ENCODE assay signal across 29 cellular contexts in the genomic region with DNA sequence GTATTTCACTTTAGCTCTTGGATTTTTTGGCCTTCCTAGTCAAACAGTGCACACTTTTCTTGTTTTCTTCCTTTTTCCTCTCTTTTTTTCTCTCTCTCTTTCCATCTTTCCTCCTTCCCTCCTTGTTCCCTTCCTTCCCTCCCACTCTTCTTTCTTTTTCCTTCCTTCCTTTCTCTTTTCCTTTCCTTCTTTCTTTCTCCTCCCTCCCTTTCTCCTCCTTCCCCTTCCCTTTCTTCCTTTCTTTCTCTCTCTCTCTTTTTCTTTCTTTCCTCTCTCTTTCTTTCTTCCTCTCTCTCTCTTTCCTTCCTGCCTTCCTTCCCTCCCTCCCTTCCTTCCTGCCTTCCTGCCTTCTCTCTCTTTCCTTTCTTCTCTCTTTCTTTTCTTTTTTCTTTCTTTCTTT.
"Had no signal": no experiment of that assay in that cellular context is flagged by ENCODE, and none has a peak within 500 bp of the region (broad histone marks: within the 10 kb centered on the region; RNA-seq: fewer than 3 reads in every experiment).

No MANE protein-coding gene starts in this region.

- DNase-seq: natural killer cell; occipital lobe; ovary; posterior cingulate gyrus; psoas muscle; right cardiac atrium; right lobe of liver; sigmoid colon; small intestine; stimulated activated CD4-positive, alpha-beta T cell treated with anti-CD3 and anti-CD28 coated beads, Interleukin-15, amount 100 ng/mL, for 24 hours; stimulated activated CD4-positive, alpha-beta T cell treated with anti-CD3 and anti-CD28 coated beads, Interleukin-2, amount 100 ng/mL, for 24 hours; stimulated activated CD4-positive, alpha-beta T cell treated with anti-CD3 and anti-CD28 coated beads, Interleukin-2, amount 100 ng/mL, for 48 hours; stimulated activated CD4-positive, alpha-beta T cell treated with anti-CD3 and anti-CD28 coated beads, Interleukin-4, amount 100 ng/mL, for 24 hours; stimulated activated naive B cell treated with anti-CD40 and anti-IgM and Interleukin-4, amounts not matched to agents 10 μg/mL and 1 μg/mL and 100 μg/mL, for 72 hours; stimulated activated naive CD4-positive, alpha-beta T cell treated with Interleukin-2 at 50 U/mL for 16 hours; stomach; thyroid gland; trophoblast cell; upper lobe of left lung had no signal

- H3K9me3 ChIP-seq: ovary, psoas muscle, right lobe of liver, sigmoid colon, stomach, thoracic aorta, thyroid gland, tibial nerve, upper lobe of left lung, vagina had no signal

- H3K9ac ChIP-seq: neural progenitor cell, parathyroid adenoma had no signal

- H2AFZ ChIP-seq: neural progenitor cell, parathyroid adenoma had no signal

- ATAC-seq: natural killer cell; psoas muscle; right cardiac atrium; right lobe of liver; stimulated activated effector memory CD8-positive, alpha-beta T cell treated with anti-CD3 and anti-CD28 coated beads, Interleukin-12 subunit alpha, Interleukin-12 subunit beta, amount 100 ng/mL, for 72 hours; stimulated activated naive B cell treated with anti-CD40 and anti-IgM and Interleukin-4, amounts not matched to agents 10 μg/mL and 1 μg/mL and 100 μg/mL, for 72 hours had no signal

- H3K36me3 ChIP-seq: neural progenitor cell, ovary, right lobe of liver, sigmoid colon, stomach, thoracic aorta, thyroid gland, tibial nerve, upper lobe of left lung, vagina had no signal

- H3K4me3 ChIP-seq: neural progenitor cell, ovary, psoas muscle, right lobe of liver, sigmoid colon, stomach, thoracic aorta, thyroid gland, tibial nerve, upper lobe of left lung, vagina had no signal

- H3K4me2 ChIP-seq: neural progenitor cell had no signal

- H3K4me3 Mint-ChIP-seq: natural killer cell; nephron; neural progenitor cell; stimulated activated effector memory CD8-positive, alpha-beta T cell treated with anti-CD3 and anti-CD28 coated beads, Interleukin-12 subunit alpha, Interleukin-12 subunit beta, amount 100 ng/mL, for 72 hours; stimulated activated naive B cell treated with anti-CD40 and anti-IgM and Interleukin-4, amounts not matched to agents 10 μg/mL and 1 μg/mL and 100 μg/mL, for 72 hours; stimulated activated naive CD8-positive, alpha-beta T cell treated with anti-CD3 and anti-CD28 coated beads, Interleukin-15, Interleukin-2, amounts not matched to agents 100 ng/mL and 50 ng/mL, for 24 hours had no signal

- H3K79me2 ChIP-seq: parathyroid adenoma had no signal

- H3K4me1 Mint-ChIP-seq: natural killer cell; neural progenitor cell; stimulated activated effector memory CD8-positive, alpha-beta T cell treated with anti-CD3 and anti-CD28 coated beads, Interleukin-12 subunit alpha, Interleukin-12 subunit beta, amount 100 ng/mL, for 72 hours; stimulated activated naive B cell treated with anti-CD40 and anti-IgM and Interleukin-4, amounts not matched to agents 10 μg/mL and 1 μg/mL and 100 μg/mL, for 72 hours had no signal

- H3K27me3 ChIP-seq: neural progenitor cell, ovary, right lobe of liver, sigmoid colon, stomach, thyroid gland, tibial nerve, upper lobe of left lung, vagina had no signal

- H3K27me3 Mint-ChIP-seq: progenitor cell of endocrine pancreas; stimulated activated naive B cell treated with anti-CD40 and anti-IgM and Interleukin-4, amounts not matched to agents 10 μg/mL and 1 μg/mL and 100 μg/mL, for 72 hours; stimulated activated naive CD8-positive, alpha-beta T cell treated with anti-CD3 and anti-CD28 coated beads, Interleukin-15, Interleukin-2, amounts not matched to agents 100 ng/mL and 50 ng/mL, for 24 hours had no signal

- FAIRE-seq: small intestine, urothelium cell line had no signal

- H3K4me1 ChIP-seq: neural progenitor cell, parathyroid adenoma, psoas muscle, right lobe of liver, sigmoid colon, stomach, thyroid gland, tibial nerve, upper lobe of left lung, vagina had no signal

- H3K27ac ChIP-seq: neural progenitor cell, ovary, parathyroid adenoma, psoas muscle, right lobe of liver, sigmoid colon, stomach, thoracic aorta, thyroid gland, tibial nerve, upper lobe of left lung, vagina had no signal

- H3K27ac Mint-ChIP-seq: natural killer cell; nephron; neural progenitor cell; progenitor cell of endocrine pancreas; stimulated activated effector memory CD8-positive, alpha-beta T cell treated with anti-CD3 and anti-CD28 coated beads, Interleukin-12 subunit alpha, Interleukin-12 subunit beta, amount 100 ng/mL, for 72 hours; stimulated activated naive B cell treated with anti-CD40 and anti-IgM and Interleukin-4, amounts not matched to agents 10 μg/mL and 1 μg/mL and 100 μg/mL, for 72 hours; stimulated activated naive CD8-positive, alpha-beta T cell treated with anti-CD3 and anti-CD28 coated beads, Interleukin-15, Interleukin-2, amounts not matched to agents 100 ng/mL and 50 ng/mL, for 24 hours had no signal

- H3K9me3 Mint-ChIP-seq: neural progenitor cell had no signal
